In the genomic region with DNA sequence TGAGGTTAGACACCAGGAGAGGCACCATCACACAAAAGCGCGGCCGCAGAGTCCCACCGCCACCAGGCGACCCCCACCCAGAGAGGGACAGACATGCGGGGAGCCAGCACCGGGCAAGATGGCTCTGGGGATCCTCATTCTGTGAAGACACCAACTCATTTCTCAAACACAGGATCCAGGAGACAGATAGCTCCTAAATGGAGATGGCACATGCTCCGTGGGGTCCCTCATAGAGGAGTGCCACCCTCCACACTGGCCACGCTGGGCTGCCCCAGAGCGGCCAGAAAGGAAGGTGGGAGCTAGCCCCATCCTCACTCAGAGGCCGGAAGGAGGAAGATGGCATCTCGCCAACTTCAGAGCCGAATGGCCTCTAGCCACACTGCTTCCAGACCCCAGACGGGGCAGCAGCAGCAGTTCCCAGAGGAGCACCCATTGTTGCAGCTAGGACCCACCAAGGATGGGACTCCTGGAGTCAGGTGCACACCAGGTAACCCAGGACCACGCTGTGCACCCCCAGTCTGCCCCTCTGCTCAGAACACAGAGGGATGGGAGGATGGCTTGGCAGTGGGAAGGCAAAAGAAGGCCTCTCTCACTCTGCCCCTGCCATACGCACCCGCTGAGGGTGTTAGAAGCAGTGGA, we compare ENCODE assay signal across 25 cellular contexts.
DNase-seq lines count a peak whose midpoint lies in the region; ATAC-seq and TF ChIP-seq lines count a peak whose summit lies in the region.
"Had no signal": no experiment of that assay in that cellular context is flagged by ENCODE, and none has a peak within 500 bp of the region (broad histone marks: within the 10 kb centered on the region; RNA-seq: fewer than 3 reads in every experiment).

No MANE protein-coding gene starts in this region.

- H3K4ac ChIP-seq in H9 (ENCODE audit: low read depth, low read length): no peak overlapping the region; the same call in 1 of the 2 replicates

- peak overlapping the region; percentile 7 for H4K91ac ChIP-seq in H9 (ENCODE audit: insufficient read length, low read depth, low read length)

- no peak overlapping the region for H2BK15ac ChIP-seq in H9 (ENCODE audit: low read depth, low read length)

- H2BK12ac ChIP-seq in H9 (ENCODE audit: insufficient read length, low read depth, low read length): peak overlapping the region; percentile 63

- no peak overlapping the region for H3K23ac ChIP-seq in H9 (ENCODE audit: insufficient read length, low read depth, low read length)

- H3K56ac ChIP-seq in H9 (ENCODE audit: insufficient read length, low read depth, low read length): no peak overlapping the region

- peaks cover 9% of the 10 kb centered on the region for H3K23me2 ChIP-seq in H9 (ENCODE audit: insufficient read length, low read depth, low read length, poor library complexity, severe bottlenecking)

- H3K27ac ChIP-seq in H9 (ENCODE audit: insufficient read length, low read depth, low read length) (no peak overlapping the region), endodermal cell (ENCODE audit: low read depth, low read length) (peak overlapping the region; percentile 7)
- H3K27ac ChIP-seq: ascending aorta, gastrocnemius medialis, lower lobe of right lung, neutrophil, psoas muscle, suprapubic skin, vagina had no signal

- no peaks in the 10 kb centered on the region for H3K27me3 ChIP-seq in H9 (ENCODE audit: insufficient read depth, low read length)
- peaks cover 48% of the 10 kb centered on the region for H3K27me3 ChIP-seq in endodermal cell (ENCODE audit: control insufficient read depth, insufficient read depth, low read length, poor library complexity, severe bottlenecking)
- H3K27me3 ChIP-seq: MG63, vagina had no signal

- POLR2A ChIA-PET in WTC11 (lab: Charles Lee): interaction anchor here (0.9 kb wide), 1 partner anchor 8 kb away, joined by 3 read pairs; no protein-coding TSS in a partner anchor

- H3K9me3 ChIP-seq in H9 (ENCODE audit: control insufficient read depth, low read depth, low read length) (no peaks in the 10 kb centered on the region), endodermal cell (ENCODE audit: control insufficient read depth, low read length) (no peaks in the 10 kb centered on the region)
- H3K9me3 ChIP-seq: ascending aorta, gastrocnemius medialis, lower lobe of right lung, MG63, neutrophil, psoas muscle, suprapubic skin, vagina had no signal

- DNase-seq in H9 (no peak), WTC11 (ENCODE audit: low spot score) (no peak), endodermal cell (peak; percentile 40), NCI-H2171 treated with DMSO at 0.1 percent for 48 hours (lab: John Stamatoyannopoulos, UW) (no peak)
- DNase-seq: activated CD4-positive, CD25-positive, alpha-beta regulatory T cell treated with anti-CD3 and anti-CD28 coated beads, Interleukin-2, amount 50 U/mL, for 72 hours; activated naive CD4-positive, alpha-beta T cell treated with anti-CD3 and anti-CD28 coated beads, Interleukin-2, amount 50 U/mL, for 16 hours; CD4-positive, alpha-beta T cell; cerebellar nuclear complex; effector memory CD4-positive, alpha-beta T cell; gastrocnemius medialis; GF-D8; kidney; lower lobe of right lung; MG63; NCI-H1417 treated with DMSO at 0.1 percent for 48 hours; psoas muscle; T-helper 9 cell had no signal

- H3K9ac ChIP-seq in H9 (ENCODE audit: extremely low read depth, insufficient read length, low read length) (no peak overlapping the region), endodermal cell (ENCODE audit: extremely low read depth, low read length, poor library complexity, severe bottlenecking) (no peak overlapping the region)

- H3K4me3 Mint-ChIP-seq in H9 (peak overlapping the region in 1 of 2 experiments; percentile 33; a peak in 2 of 5 replicates), WTC11 (no peak overlapping the region), endodermal cell (no peak overlapping the region)
- H3K4me3 Mint-ChIP-seq in stimulated activated memory B cell treated with anti-CD40 and anti-IgM and Interleukin-4, amounts not matched to agents 10 μg/mL and 1 μg/mL and 100 μg/mL, for 72 hours: peak overlapping the region; percentile 15
- H3K4me3 Mint-ChIP-seq: CD4-positive, alpha-beta T cell had no signal

- CTCF ChIA-PET in WTC11 (lab: Charles Lee): interaction anchor here (0.6 to 1.5 kb wide), 5 partner anchors 15 to 191 kb away, joined by 4 to 6 read pairs (median 4); no protein-coding TSS in a partner anchor

- H4K8ac ChIP-seq in H9 (replicated peaks; ENCODE audit: insufficient read length, low read depth, low read length): no peak overlapping the region

- H3K9me3 Mint-ChIP-seq in H9 (no peaks in the 10 kb centered on the region; a peak in 2 of 5 replicates), WTC11 (no peaks in the 10 kb centered on the region), endodermal cell (no peaks in the 10 kb centered on the region)
- no peaks in the 10 kb centered on the region for H3K9me3 Mint-ChIP-seq in stimulated activated memory B cell treated with anti-CD40 and anti-IgM and Interleukin-4, amounts not matched to agents 10 μg/mL and 1 μg/mL and 100 μg/mL, for 72 hours
- H3K9me3 Mint-ChIP-seq: CD4-positive, alpha-beta T cell had no signal

- peak overlapping the region; percentile 45; the same call in 1 of the 2 replicates for H3K14ac ChIP-seq in H9 (ENCODE audit: insufficient read depth, low read length)

- H3K4me1 ChIP-seq in H9 (ENCODE audit: insufficient read depth, low read length) (peaks cover 3% of the 10 kb centered on the region; the same call in 1 of the 2 replicates), endodermal cell (ENCODE audit: control insufficient read depth, insufficient read depth, low read length) (peaks cover 5% of the 10 kb centered on the region)
- H3K4me1 ChIP-seq: ascending aorta had no signal

- no peak overlapping the region for H2AFZ ChIP-seq in H9 (ENCODE audit: low read length)

- no peaks in the 10 kb centered on the region for H3K36me3 ChIP-seq in endodermal cell (ENCODE audit: control insufficient read depth, insufficient read depth, low read length)
- H3K36me3 ChIP-seq: ascending aorta, gastrocnemius medialis, lower lobe of right lung, MG63, neutrophil, suprapubic skin, vagina had no signal

- no peak overlapping the region for H2AK5ac ChIP-seq in H9 (ENCODE audit: insufficient read length, low read length)

- no peak for ATAC-seq in WTC11
- ATAC-seq in stimulated activated memory B cell treated with anti-CD40 and anti-IgM and Interleukin-4, amounts not matched to agents 10 μg/mL and 1 μg/mL and 100 μg/mL, for 72 hours: no peak
- ATAC-seq in HG02973 (IDR thresholded peaks at IDR 0.05; ENCODE audit: unreplicated experiment): no peak
- no peak for ATAC-seq in HG03354 (IDR thresholded peaks at IDR 0.05; ENCODE audit: poor library complexity, severe bottlenecking, unreplicated experiment)
- ATAC-seq: esophagus mucosa, gastrocnemius medialis, psoas muscle had no signal

- H3K18ac ChIP-seq in H9 (ENCODE audit: insufficient read length, low read depth, low read length): peak overlapping the region; percentile 44

- H3K36me3 Mint-ChIP-seq in H9 (ENCODE audit: insufficient read depth in 1 of 3, low read depth in 3 of 3): peaks cover 0 to 3% (median 0%) of the 10 kb centered on the region in 3 experiments; a peak in 2 of 7 replicates
- H3K36me3 Mint-ChIP-seq in WTC11: no peaks in the 10 kb centered on the region
- no peaks in the 10 kb centered on the region for H3K36me3 Mint-ChIP-seq in endodermal cell (ENCODE audit: low read depth)
- H3K36me3 Mint-ChIP-seq in stimulated activated memory B cell treated with anti-CD40 and anti-IgM and Interleukin-4, amounts not matched to agents 10 μg/mL and 1 μg/mL and 100 μg/mL, for 72 hours: no peaks in the 10 kb centered on the region

- H4K5ac ChIP-seq in H9 (ENCODE audit: insufficient read length, low read depth, low read length): no peak overlapping the region

- no peak overlapping the region for H3K4me3 ChIP-seq in endodermal cell (ENCODE audit: low read length)
- H3K4me3 ChIP-seq: ascending aorta, gastrocnemius medialis, lower lobe of right lung, MG63, psoas muscle, suprapubic skin, vagina had no signal

- no peak overlapping the region for H2BK120ac ChIP-seq in H9 (ENCODE audit: low read depth, low read length, poor library complexity, severe bottlenecking)

- H3K4me1 Mint-ChIP-seq in H9 (peaks cover 52 to 60% of the 10 kb centered on the region in 2 experiments), WTC11 (peaks cover 62% of the 10 kb centered on the region), endodermal cell (peaks cover 17% of the 10 kb centered on the region)
- H3K4me1 Mint-ChIP-seq in stimulated activated memory B cell treated with anti-CD40 and anti-IgM and Interleukin-4, amounts not matched to agents 10 μg/mL and 1 μg/mL and 100 μg/mL, for 72 hours: peaks cover 26% of the 10 kb centered on the region

- H3K27ac Mint-ChIP-seq in H9 (peak overlapping the region; percentile 85 to 99 (median 99)), WTC11 (no peak overlapping the region; the same call in 1 of the 2 replicates), endodermal cell (no peak overlapping the region)
- H3K27ac Mint-ChIP-seq in stimulated activated memory B cell treated with anti-CD40 and anti-IgM and Interleukin-4, amounts not matched to agents 10 μg/mL and 1 μg/mL and 100 μg/mL, for 72 hours: no peak overlapping the region
- H3K27ac Mint-ChIP-seq: CD4-positive, alpha-beta T cell had no signal

- no peak for TF ChIP-seq CTCF in H9 (conservative IDR thresholded peaks at IDR 0.05)
- TF ChIP-seq CTCF in WTC11 (IDR thresholded peaks at IDR 0.05): no peak
- no peak for TF ChIP-seq CTCF in endodermal cell (conservative IDR thresholded peaks at IDR 0.05)

- no peak overlapping the region for H2BK5ac ChIP-seq in H9 (ENCODE audit: insufficient read length, low read length)

- no peaks in the 10 kb centered on the region for H4K20me1 ChIP-seq in H9 (ENCODE audit: control insufficient read depth, insufficient read depth, insufficient read length)

- H3K4me2 ChIP-seq in H9 (ENCODE audit: insufficient read depth, insufficient read length, low read length): no peak overlapping the region

- peaks cover 18% of the 10 kb centered on the region for H3K27me3 Mint-ChIP-seq in H9 (ENCODE audit: low read depth)
- H3K27me3 Mint-ChIP-seq in WTC11 (ENCODE audit: low read depth): peaks cover 46% of the 10 kb centered on the region
- H3K27me3 Mint-ChIP-seq in endodermal cell (ENCODE audit: insufficient read depth): peaks cover 57% of the 10 kb centered on the region
- H3K27me3 Mint-ChIP-seq in stimulated activated memory B cell treated with anti-CD40 and anti-IgM and Interleukin-4, amounts not matched to agents 10 μg/mL and 1 μg/mL and 100 μg/mL, for 72 hours: peaks cover 38% of the 10 kb centered on the region

- H3K79me2 ChIP-seq in H9 (ENCODE audit: insufficient read depth, low read length): no peaks in the 10 kb centered on the region

- H2BK20ac ChIP-seq in H9 (ENCODE audit: low read depth, low read length, poor library complexity, severe bottlenecking): no peak overlapping the region

- WGBS in H9 (ENCODE audit: extremely low coverage, insufficient read length, low lambda C conversion rate): no CpG with 5 or more reads among the region's 17 CpGs
- 86 to 92% methylated on average over 10 to 17 of the region's 17 CpGs for WGBS in endodermal cell (ENCODE audit: insufficient coverage in 1 of 2, insufficient read length in 1 of 2), 2 experiments

- H3K79me1 ChIP-seq in H9 (ENCODE audit: insufficient read depth, low read depth, low read length, poor library complexity, severe bottlenecking): no peaks in the 10 kb centered on the region

- H3T11ph ChIP-seq in H9 (ENCODE audit: low read length): no peak overlapping the region

Comparison
In these comparisons a context has a peak if more than half of its experiments do, and no peak if none do; other contexts are left out.
1. H3K27ac Mint-ChIP-seq: peak in H9 (3 of 3); none in WTC11 (single experiment), endodermal cell (single experiment) and stimulated activated memory B cell treated with anti-CD40 and anti-IgM and Interleukin-4, amounts not matched to agents 10 μg/mL and 1 μg/mL and 100 μg/mL, for 72 hours (single experiment).